10 cellular contexts compared by ENCODE assay signal in the genomic region with DNA sequence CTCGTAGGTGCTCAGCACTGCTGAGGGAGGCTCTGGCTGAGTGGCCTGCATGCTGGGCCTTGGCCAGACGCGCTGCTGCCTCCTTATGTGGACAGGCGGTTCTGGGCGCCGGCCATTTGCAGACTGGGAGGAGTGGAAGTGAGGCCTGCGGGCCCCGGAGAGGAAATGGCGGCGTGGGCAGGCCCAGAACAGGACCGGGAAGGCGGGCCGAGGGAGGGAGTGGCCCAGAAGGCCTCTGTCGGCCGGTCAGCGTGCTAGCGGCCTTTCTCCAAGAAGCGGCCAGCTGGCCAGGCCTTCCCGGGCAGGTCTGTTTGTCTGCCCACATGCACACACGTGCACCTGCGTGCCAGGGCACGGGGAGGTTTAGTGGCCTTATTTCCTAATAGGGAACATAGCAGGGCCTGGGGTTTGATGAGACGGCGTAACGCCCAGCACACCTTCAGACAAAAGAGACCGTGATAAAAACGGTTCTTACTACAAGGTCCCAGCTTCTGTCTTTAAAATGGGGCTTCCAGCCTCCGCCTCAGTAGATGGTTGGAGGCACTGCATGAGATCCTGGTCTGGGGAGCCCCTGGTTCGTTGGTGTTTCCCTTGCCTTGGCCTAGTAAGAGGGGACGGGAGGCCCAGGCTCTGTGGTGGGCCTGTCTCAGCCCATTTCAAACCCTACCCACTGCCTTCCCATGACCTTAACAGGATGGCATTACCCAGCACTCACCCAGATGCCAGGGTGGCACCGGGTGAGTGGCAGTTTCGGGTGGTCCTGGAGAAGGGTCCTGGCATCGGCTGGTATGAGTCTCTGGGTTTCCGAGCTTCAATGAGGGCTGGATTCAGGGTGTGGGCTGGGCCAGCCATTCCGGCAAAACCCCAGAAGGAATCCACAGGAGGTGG.
A peak's percentile ranks its signal among the peaks of the same experiment; 100 is the strongest.
DNase-seq lines count a peak whose midpoint lies in the region; TF ChIP-seq lines count a peak whose summit lies in the region.
"Had no signal": no experiment of that assay in that cellular context is flagged by ENCODE, and none has a peak within 500 bp of the region (broad histone marks: within the 10 kb centered on the region; RNA-seq: fewer than 3 reads in every experiment).

No MANE protein-coding gene starts in this region.

- H3K36me3 ChIP-seq in colonic mucosa (no peaks in the 10 kb centered on the region), vagina (peaks cover 3 to 4% of the 10 kb centered on the region in 2 donors)

- H3K27ac ChIP-seq in colonic mucosa = peak overlapping the region; percentile 71
- H3K27ac ChIP-seq in vagina = peak overlapping the region; percentile 100

- H3K9me3 ChIP-seq in colonic mucosa (no peaks in the 10 kb centered on the region), vagina (no peaks in the 10 kb centered on the region)

- intact Hi-C loops in colonic mucosa (cut with DNase I) = no loop called here
- intact Hi-C loops in vagina (cut with DNase I) = no loop called here

- no peaks in the 10 kb centered on the region for H3K27me3 ChIP-seq in colonic mucosa
- no peaks in the 10 kb centered on the region for H3K27me3 ChIP-seq in vagina

- TF ChIP-seq POLR2A in vagina (IDR thresholded peaks at IDR 0.05) = peak in 1 of 2 donors; percentile 26

- H3K4me1 ChIP-seq in colonic mucosa (peaks cover 43% of the 10 kb centered on the region), vagina (peaks cover 93% of the 10 kb centered on the region)

- DNase-seq in DMS79 (lab: John Stamatoyannopoulos, UW) (peak; percentile 31), DMS79 treated with DMSO at 0.1 percent for 48 hours (lab: John Stamatoyannopoulos, UW) (no peak), colonic mucosa (peak; percentile 63), medulla oblongata (ENCODE audit: extremely low spot score) (peak; percentile 71), vagina (ENCODE audit: extremely low spot score in 2 of 2) (no peak), GM20000 (ENCODE audit: low spot score) (no peak), ecto neural progenitor cell (ENCODE audit: low spot score) (no peak), NCI-H1092 (lab: John Stamatoyannopoulos, UW) (no peak)
- DNase-seq: activated naive CD8-positive, alpha-beta T cell treated with anti-CD3 and anti-CD28 coated beads, Interleukin-2, amount 10 ng/mL, durations not matched to agents 7 days and 5 days; NK-92 treated with Interleukin-12 subunit alpha and Interleukin-12 subunit beta, amount 100 ng/mL, for 24 hours had no signal

- H3K4me3 ChIP-seq in colonic mucosa = no peak overlapping the region
- peak overlapping the region; percentile 37 to 45 for H3K4me3 ChIP-seq in vagina

- TF ChIP-seq CTCF in colonic mucosa (IDR thresholded peaks at IDR 0.05) (no peak), vagina (IDR thresholded peaks at IDR 0.05) (no peak), GM20000 (IDR thresholded peaks at IDR 0.05; ENCODE audit: extremely low read depth, missing control alignments) (no peak)

- H3K9ac ChIP-seq in colonic mucosa (ENCODE audit: low read depth in 2 of 2, low read length in 2 of 2) = peak overlapping the region; percentile 69 to 92

Comparison
In these comparisons a context has a peak if more than half of its experiments do, and no peak if none do; other contexts are left out.
1. DNase-seq: peak in DMS79 (single experiment), colonic mucosa (single experiment) and medulla oblongata (single experiment); none in DMS79 treated with DMSO at 0.1 percent for 48 hours (single experiment), vagina (0 of 2), GM20000 (single experiment), ecto neural progenitor cell (single experiment) and NCI-H1092 (single experiment).